Comparison of ENCODE assay signal across 8 cellular contexts in the genomic region with DNA sequence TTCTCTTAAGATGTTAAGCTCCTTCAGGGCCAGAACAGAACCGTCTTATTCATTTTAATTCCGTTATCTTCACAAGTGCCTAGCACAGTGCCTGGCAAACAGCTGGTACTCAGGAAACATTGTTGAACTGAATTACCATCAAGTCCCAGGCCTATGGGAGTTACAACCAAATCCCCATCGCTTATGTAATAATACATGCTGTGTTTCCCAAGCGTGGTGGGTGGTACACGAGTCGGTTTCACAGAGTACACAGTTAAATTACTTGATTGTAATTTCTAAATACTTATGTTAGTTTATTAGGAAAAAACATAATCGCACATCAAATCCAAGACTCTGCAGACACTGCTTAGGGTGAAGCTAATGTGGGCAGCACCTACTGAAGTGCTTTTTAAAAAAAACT. TPM values are rescaled to one million over a fixed set of nuclear protein-coding genes. Genes with fewer than 3 reads are reported as not detected.
DNase-seq lines count a peak whose midpoint lies in the region; ATAC-seq and TF ChIP-seq lines count a peak whose summit lies in the region.

No MANE protein-coding gene starts in this region.

- 39 to 83% methylated on average over 2 to 7 of the region's 7 CpGs for WGBS in endodermal cell (ENCODE audit: insufficient coverage in 1 of 2, insufficient read length in 1 of 2), 2 experiments

- no TSS peak for BruUV-seq in PC-3 (replicated peaks; lab: Mats Ljungman, UMichigan)

- DNase-seq in activated T-cell treated with anti-CD3 and anti-CD28 coated beads, Interleukin-2, amount 50 U/mL, for 24 hours: no peak
- DNase-seq in activated T-cell treated with anti-CD3 and anti-CD28 coated beads, Interleukin-2, amount 50 U/mL, for 1 hour: no peak
- DNase-seq in PC-3: no peak
- DNase-seq in endodermal cell: no peak
- DNase-seq in neural crest cell (ENCODE audit: low read depth, low spot score): no peak
- DNase-seq in RPMI8226: no peak
- DNase-seq in activated effector memory CD4-positive, alpha-beta T cell treated with anti-CD3 and anti-CD28 coated beads, Interleukin-2, amount 50 U/mL, for 16 hours: no peak

- peak overlapping the region; percentile 89 for H3K9ac ChIP-seq in PC-3 (ENCODE audit: low read length)
- peak overlapping the region; percentile 79 for H3K9ac ChIP-seq in endodermal cell (ENCODE audit: extremely low read depth, low read length, poor library complexity, severe bottlenecking)

- H3K4me1 ChIP-seq in PC-3 (ENCODE audit: insufficient read depth, low read length) (peaks cover 43% of the 10 kb centered on the region), endodermal cell (ENCODE audit: control insufficient read depth, insufficient read depth, low read length) (peaks cover 2% of the 10 kb centered on the region)

- H3K36me3 ChIP-seq in PC-3 (ENCODE audit: low read depth, low read length): peaks cover 7% of the 10 kb centered on the region
- H3K36me3 ChIP-seq in endodermal cell (ENCODE audit: control insufficient read depth, insufficient read depth, low read length): peaks cover 24% of the 10 kb centered on the region

- no peaks in the 10 kb centered on the region for H4K20me1 ChIP-seq in PC-3 (ENCODE audit: low read length)

- H3K27me3 ChIP-seq in PC-3 (ENCODE audit: low read length) (no peaks in the 10 kb centered on the region), endodermal cell (ENCODE audit: control insufficient read depth, insufficient read depth, low read length, poor library complexity, severe bottlenecking) (no peaks in the 10 kb centered on the region)

- intact Hi-C loops in PC-3 (cut with micrococcal nuclease): loop anchor here (1.0 to 5.0 kb wide), 5 partner anchors 37 to 527 kb away; partner anchors contain the start of genes FLVCR1 and RPS6KC1

- peaks cover 49% of the 10 kb centered on the region for H3K79me2 ChIP-seq in PC-3 (ENCODE audit: low read length)

- H3K4me1 Mint-ChIP-seq in activated T-cell treated with anti-CD3 and anti-CD28 coated beads, Interleukin-2, amount 50 U/mL, for 24 hours (ENCODE audit: low read depth): peaks cover 32% of the 10 kb centered on the region
- H3K4me1 Mint-ChIP-seq in endodermal cell (peaks cover 10% of the 10 kb centered on the region), neural crest cell (peaks cover 25% of the 10 kb centered on the region)

- H3K9me2 ChIP-seq in PC-3 (replicated peaks; ENCODE audit: low read length): no peaks in the 10 kb centered on the region

- CTCF ChIA-PET in PC-3 (lab: Charles Lee): no interaction called here

- no peaks in the 10 kb centered on the region for H3K9me3 ChIP-seq in PC-3 (ENCODE audit: low read length)
- H3K9me3 ChIP-seq in endodermal cell (ENCODE audit: control insufficient read depth, low read length): peaks cover 4% of the 10 kb centered on the region

- peak overlapping the region; percentile 99 for H2AFZ ChIP-seq in PC-3 (ENCODE audit: low read length)

- peak overlapping the region; percentile 69 for H3K27ac ChIP-seq in PC-3 (ENCODE audit: low read length)
- peak overlapping the region; percentile 88 for H3K27ac ChIP-seq in endodermal cell (ENCODE audit: low read depth, low read length)

- ATAC-seq in PC-3 (no peak), HG02938 (IDR thresholded peaks at IDR 0.05; ENCODE audit: unreplicated experiment) (no peak)

- POLR2A ChIA-PET in PC-3 (lab: Charles Lee; ENCODE audit: unreplicated experiment): interaction anchor here (0.9 kb wide), 1 partner anchor 37 kb away, joined by 3 read pairs; the partner anchor contains the start of gene RPS6KC1

- H3K4me3 Mint-ChIP-seq in activated T-cell treated with anti-CD3 and anti-CD28 coated beads, Interleukin-2, amount 50 U/mL, for 24 hours: peak overlapping the region; percentile 99
- H3K4me3 Mint-ChIP-seq in endodermal cell: peak overlapping the region; percentile 98
- peak overlapping the region; percentile 99 for H3K4me3 Mint-ChIP-seq in neural crest cell

- no peak for TF ChIP-seq CTCF in PC-3 (conservative IDR thresholded peaks at IDR 0.05; ENCODE audit: low read depth, low read length)
- TF ChIP-seq CTCF in endodermal cell (conservative IDR thresholded peaks at IDR 0.05): no peak
- no peak for TF ChIP-seq CTCF in neural crest cell (conservative IDR thresholded peaks at IDR 0.05)

- H3K4me2 ChIP-seq in PC-3 (ENCODE audit: low read length): peak overlapping the region; percentile 86

- H3F3A ChIP-seq in PC-3 (ENCODE audit: low read length, unreplicated experiment): peaks cover 10% of the 10 kb centered on the region

- H3K27ac Mint-ChIP-seq in activated T-cell treated with anti-CD3 and anti-CD28 coated beads, Interleukin-2, amount 50 U/mL, for 24 hours: peak overlapping the region; percentile 100
- H3K27ac Mint-ChIP-seq in endodermal cell (peak overlapping the region; percentile 99), neural crest cell (ENCODE audit: unreplicated experiment) (no peak overlapping the region)

- peaks cover 54% of the 10 kb centered on the region for H3K36me3 Mint-ChIP-seq in activated T-cell treated with anti-CD3 and anti-CD28 coated beads, Interleukin-2, amount 50 U/mL, for 24 hours (ENCODE audit: low read depth)
- H3K36me3 Mint-ChIP-seq in endodermal cell (ENCODE audit: low read depth): peaks cover 19% of the 10 kb centered on the region
- H3K36me3 Mint-ChIP-seq in neural crest cell (ENCODE audit: low read depth): no peaks in the 10 kb centered on the region

- H3K9me3 Mint-ChIP-seq in activated T-cell treated with anti-CD3 and anti-CD28 coated beads, Interleukin-2, amount 50 U/mL, for 24 hours: no peaks in the 10 kb centered on the region
- H3K9me3 Mint-ChIP-seq in endodermal cell: no peaks in the 10 kb centered on the region
- no peaks in the 10 kb centered on the region for H3K9me3 Mint-ChIP-seq in neural crest cell

- H3K4me3 ChIP-seq in PC-3 (ENCODE audit: low read length) (peak overlapping the region; percentile 89), endodermal cell (ENCODE audit: low read length) (peak overlapping the region; percentile 92)

- H3K27me3 Mint-ChIP-seq in activated T-cell treated with anti-CD3 and anti-CD28 coated beads, Interleukin-2, amount 50 U/mL, for 24 hours: no peaks in the 10 kb centered on the region
- H3K27me3 Mint-ChIP-seq in endodermal cell (ENCODE audit: insufficient read depth) (no peaks in the 10 kb centered on the region), neural crest cell (ENCODE audit: low read depth) (no peaks in the 10 kb centered on the region)

RNA-seq across cellular contexts. Expression of gene ANGEL2, which starts 1.0 kb away (rescaled TPM):
- total RNA-seq in PC-3 (2014; rRNA removed): 27.0 and 36.8 TPM in 2 replicates
- 10 to 100 TPM; 55.8 to 60.4 TPM for total RNA-seq in endodermal cell
- 29.9 TPM for polyA plus RNA-seq in endodermal cell (2013, experiment 1 of 2)
- 31.7 TPM for polyA plus RNA-seq in endodermal cell (2013, experiment 2 of 2)
- 49.0 and 53.6 TPM in 2 replicates for total RNA-seq in neural crest cell

RNA-seq across cellular contexts. Expression of gene RPS6KC1, which starts 36.4 kb away (rescaled TPM):
- total RNA-seq in PC-3 (2014; rRNA removed) (21.1 and 22.3 TPM in 2 replicates), endodermal cell (10 to 100 TPM; 31.4 to 36.3 TPM), neural crest cell (16.7 and 19.2 TPM in 2 replicates)
- polyA plus RNA-seq in endodermal cell (2013, experiment 1 of 2): 16.3 TPM
- polyA plus RNA-seq in endodermal cell (2013, experiment 2 of 2): 18.6 TPM
